In genomic region chr19:51887522-51888498, GRCh38 we compare ENCODE assay signal across 8 cellular contexts. TPM values are rescaled to one million over a fixed set of nuclear protein-coding genes. Genes with fewer than 3 reads are reported as not detected.
A peak's percentile ranks its signal among the peaks of the same experiment; 100 is the strongest.
DNase-seq lines count a peak whose midpoint lies in the region; ATAC-seq and TF ChIP-seq lines count a peak whose summit lies in the region.

Gene ZNF577, minus strand, starts transcription at chr19:51887951. Its CDS starts 7,569 bp downstream, at chr19:51880382.

- peaks cover 38% of the 10 kb centered on the region for H3K36me3 Mint-ChIP-seq in chondrocyte (ENCODE audit: low read depth)

- peaks cover 14% of the 10 kb centered on the region for H3K9me3 ChIP-seq in skeletal muscle satellite cell (replicated peaks; ENCODE audit: low read length)

- peak within 1 kb of the TSS; percentile 97 for H3K4me3 Mint-ChIP-seq in chondrocyte (ENCODE audit: unreplicated experiment)

- peak within 1 kb of the TSS; percentile 84 for H3K4me2 ChIP-seq in skeletal muscle satellite cell (ENCODE audit: low read length)

- no peaks in the 10 kb centered on the region for H3K4me1 ChIP-seq in skeletal muscle satellite cell (ENCODE audit: control insufficient read depth, insufficient read depth, low read length)

- H3K27ac Mint-ChIP-seq in chondrocyte (ENCODE audit: unreplicated experiment), result peak within 1 kb of the TSS; percentile 96

- H3K4me1 Mint-ChIP-seq in chondrocyte (ENCODE audit: low read depth), result peaks cover 19% of the 10 kb centered on the region

- ATAC-seq in HG03097 (IDR thresholded peaks at IDR 0.05; ENCODE audit: low FRiP score, unreplicated experiment) (peak; percentile 50), GM19463 (IDR thresholded peaks at IDR 0.05; ENCODE audit: unreplicated experiment) (no peak), GM19328 (IDR thresholded peaks at IDR 0.05; ENCODE audit: unreplicated experiment) (no peak)

- DNase-seq in activated CD4-positive, alpha-beta T cell treated with anti-CD3 and anti-CD28 coated beads for 24 hours (ENCODE audit: low read depth in 2 of 2), result peak; percentile 29 to 49
- DNase-seq in chondrocyte (ENCODE audit: low spot score) (peak; percentile 97), inferior parietal cortex (ENCODE audit: extremely low spot score) (peak; percentile 82), SIG-M5 treated with dmso at 0.1 percent for 504 hours (lab: John Stamatoyannopoulos, UW; ENCODE audit: unreplicated experiment) (no peak)

- peaks cover 57% of the 10 kb centered on the region for H3K9me3 Mint-ChIP-seq in chondrocyte (ENCODE audit: low read depth)

- H3K27me3 Mint-ChIP-seq in chondrocyte (ENCODE audit: low read depth), result no peaks in the 10 kb centered on the region

- no peaks in the 10 kb centered on the region for H3K27me3 ChIP-seq in skeletal muscle satellite cell (ENCODE audit: control insufficient read depth, insufficient read depth, low read length)

- TF ChIP-seq CTCF in chondrocyte (IDR thresholded peaks at IDR 0.05), result no peak

- peaks cover 36% of the 10 kb centered on the region for H3K36me3 ChIP-seq in skeletal muscle satellite cell (ENCODE audit: insufficient read depth, low read length)

- H3K4me3 ChIP-seq in skeletal muscle satellite cell (ENCODE audit: low read length), result peak within 1 kb of the TSS; percentile 83

- peak within 1 kb of the TSS; percentile 86 for H3K9ac ChIP-seq in skeletal muscle satellite cell (ENCODE audit: low read depth, low read length)

RNA-seq across cellular contexts. Expression of gene ZNF577, which starts in this region (rescaled TPM):
- 11.2 to 17.4 TPM (median 11.2 TPM) in 3 replicates for total RNA-seq in chondrocyte
- total RNA-seq in skeletal muscle satellite cell (2012; rRNA removed), result 5.3 and 5.7 TPM in 2 replicates
